Comparison of ENCODE assay signal across 1 cellular context in genomic region chr7:36151921-36152755, GRCh38.
TF ChIP-seq lines count a peak whose summit lies in the region.

No MANE protein-coding gene starts in this region.

TF ChIP-seq in GM23338, 12 proteins besides CTCF, POLR2A, EP300 and RAD21 (continued from another document):
- TF ChIP-seq ZNF462 (CRISPR knock-in tag; IDR thresholded peaks at IDR 0.05): no peak
- no peak for TF ChIP-seq ZNF114 (CRISPR knock-in tag; IDR thresholded peaks at IDR 0.05)
